Comparison of ENCODE assay signal across 14 cellular contexts in the genomic region with DNA sequence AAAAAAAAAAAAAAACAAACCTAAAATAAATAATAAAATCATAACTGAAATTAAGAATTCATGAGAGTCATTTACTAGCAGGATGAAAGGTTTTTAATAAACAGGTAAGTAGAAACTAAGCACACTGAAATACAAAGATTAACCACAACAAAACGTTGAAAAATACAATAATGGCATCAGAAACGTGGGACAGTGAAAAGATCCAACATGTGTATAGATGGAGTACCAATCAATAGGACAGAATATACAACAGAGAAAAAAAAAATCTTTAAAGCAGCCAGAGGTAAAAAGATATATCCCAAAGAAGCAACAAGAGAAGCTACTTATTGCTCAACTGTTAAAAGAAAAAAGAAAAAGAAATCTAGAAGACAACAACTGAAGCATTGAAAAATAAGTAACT.
DNase-seq lines count a peak whose midpoint lies in the region; ATAC-seq, FAIRE-seq and TF ChIP-seq lines count a peak whose summit lies in the region.
"Had no signal": no experiment of that assay in that cellular context is flagged by ENCODE, and none has a peak within 500 bp of the region (broad histone marks: within the 10 kb centered on the region; RNA-seq: fewer than 3 reads in every experiment).

No MANE protein-coding gene starts in this region.

- H3K27me3 ChIP-seq in CD4-positive, alpha-beta T cell (ENCODE audit: control insufficient read depth, insufficient read depth, low read length), result no peaks in the 10 kb centered on the region
- H3K27me3 ChIP-seq in CD8-positive, alpha-beta T cell (ENCODE audit: insufficient read depth, low read length), result no peaks in the 10 kb centered on the region
- no peaks in the 10 kb centered on the region for H3K27me3 ChIP-seq in upper lobe of left lung

- H3K36me3 Mint-ChIP-seq in CD4-positive, alpha-beta T cell (ENCODE audit: low read depth), result peaks cover 82% of the 10 kb centered on the region
- peaks cover 52% of the 10 kb centered on the region for H3K36me3 Mint-ChIP-seq in CD8-positive, alpha-beta T cell
- H3K36me3 Mint-ChIP-seq in T-helper 17 cell (ENCODE audit: low read depth) (peaks cover 8% of the 10 kb centered on the region), type B pancreatic cell (peaks cover 21% of the 10 kb centered on the region)

- no peak overlapping the region for H3K9ac ChIP-seq in kidney (ENCODE audit: low read length in 2 of 2)

- no peak for TF ChIP-seq CTCF in CD4-positive, alpha-beta T cell (IDR thresholded peaks at IDR 0.05)
- no peak for TF ChIP-seq CTCF in CD8-positive, alpha-beta T cell (IDR thresholded peaks at IDR 0.05)
- TF ChIP-seq CTCF in kidney (IDR thresholded peaks at IDR 0.05; ENCODE audit: borderline replicate concordance, extremely low read depth, insufficient read depth) (no peak), upper lobe of left lung (IDR thresholded peaks at IDR 0.05) (no peak), type B pancreatic cell (conservative IDR thresholded peaks at IDR 0.05) (no peak)

- DNase-seq in CD4-positive, alpha-beta T cell, result no peak
- no peak for DNase-seq in CD8-positive, alpha-beta T cell
- DNase-seq in T-helper 17 cell (no peak), kidney (no peak), upper lobe of left lung (no peak), type B pancreatic cell (ENCODE audit: extremely low spot score, unreplicated experiment) (no peak), NCI-H1930 (lab: John Stamatoyannopoulos, UW) (no peak)
- DNase-seq: Calu3, DMS 273 treated with DMSO at 0.1 percent for 48 hours, HCEC 1CT had no signal

- intact Hi-C loops in CD4-positive, alpha-beta T cell (cut with DNase I, micrococcal nuclease), result loop anchor here in 1 of 2 experiments (5.0 kb wide), 1 partner anchor 218 kb away; a partner anchor contains a TSS
- intact Hi-C loops in CD8-positive, alpha-beta T cell (cut with DNase I, micrococcal nuclease), result loop anchor here (10.0 kb wide), 2 partner anchors 216 to 286 kb away; a partner anchor contains a TSS
- intact Hi-C loops in kidney (cut with DNase I), result no loop called here

- no peaks in the 10 kb centered on the region for H3K9me3 Mint-ChIP-seq in CD4-positive, alpha-beta T cell
- peaks cover 2% of the 10 kb centered on the region for H3K9me3 Mint-ChIP-seq in CD8-positive, alpha-beta T cell
- H3K9me3 Mint-ChIP-seq in type B pancreatic cell, result no peaks in the 10 kb centered on the region

- peak; percentile 19 for FAIRE-seq in kidney (lab: Jason Lieb, UNC)
- FAIRE-seq: A549, GM18507 had no signal

- WGBS in upper lobe of left lung, 2 donors, result 95 to 97% methylated on average over 2 of the region's 2 CpGs

- H3K9me3 ChIP-seq in CD4-positive, alpha-beta T cell (ENCODE audit: control insufficient read depth, low read length), result no peaks in the 10 kb centered on the region
- no peaks in the 10 kb centered on the region for H3K9me3 ChIP-seq in CD8-positive, alpha-beta T cell (ENCODE audit: low read length)
- H3K9me3 ChIP-seq in T-helper 17 cell (ENCODE audit: control insufficient read depth, low read length, poor library complexity, severe bottlenecking), result no peaks in the 10 kb centered on the region
- H3K9me3 ChIP-seq in kidney (ENCODE audit: control insufficient read depth in 1 of 2, low read length in 2 of 2), result no peaks in the 10 kb centered on the region
- no peaks in the 10 kb centered on the region for H3K9me3 ChIP-seq in upper lobe of left lung

- TF ChIP-seq POLR2A in upper lobe of left lung (IDR thresholded peaks at IDR 0.05), result no peak

- peak overlapping the region; percentile 23 for H3K27ac Mint-ChIP-seq in CD4-positive, alpha-beta T cell
- peak overlapping the region; percentile 23 for H3K27ac Mint-ChIP-seq in CD8-positive, alpha-beta T cell
- H3K27ac Mint-ChIP-seq in T-helper 17 cell, result peak overlapping the region; percentile 48
- H3K27ac Mint-ChIP-seq in type B pancreatic cell, result no peak overlapping the region
- H3K27ac Mint-ChIP-seq: CD14-positive monocyte had no signal

- H3K36me3 ChIP-seq in CD8-positive, alpha-beta T cell (ENCODE audit: insufficient read depth, low read length), result no peaks in the 10 kb centered on the region
- H3K36me3 ChIP-seq in kidney (ENCODE audit: control insufficient read depth in 1 of 2, insufficient read depth in 2 of 2, low read length in 2 of 2), result no peaks in the 10 kb centered on the region
- H3K36me3 ChIP-seq in upper lobe of left lung, result peaks cover 0 to 3% (median 0%) of the 10 kb centered on the region in 4 donors

- TF ChIP-seq EP300 in upper lobe of left lung (IDR thresholded peaks at IDR 0.05), result no peak

- no peak overlapping the region for H3K4me3 Mint-ChIP-seq in CD4-positive, alpha-beta T cell
- H3K4me3 Mint-ChIP-seq in CD8-positive, alpha-beta T cell, result no peak overlapping the region
- H3K4me3 Mint-ChIP-seq in T-helper 17 cell, result peak overlapping the region; percentile 22
- H3K4me3 Mint-ChIP-seq in type B pancreatic cell, result no peak overlapping the region
- H3K4me3 Mint-ChIP-seq: CD14-positive monocyte had no signal

- CTCF ChIA-PET in CD4-positive, alpha-beta T cell (lab: Charles Lee), result interaction anchor here (0.7 to 1.0 kb wide), 2 partner anchors 17 to 81 kb away, joined by 3 to 4 read pairs; no protein-coding TSS in a partner anchor
- CTCF ChIA-PET in CD8-positive, alpha-beta T cell (lab: Charles Lee), result no interaction called here

- H3K4me3 ChIP-seq in CD8-positive, alpha-beta T cell (ENCODE audit: low read depth, low read length), result no peak overlapping the region
- H3K4me3 ChIP-seq in kidney (ENCODE audit: low read length in 2 of 2), result no peak overlapping the region
- no peak overlapping the region for H3K4me3 ChIP-seq in upper lobe of left lung
- H3K4me3 ChIP-seq: A549 had no signal

- H3K4me1 Mint-ChIP-seq in CD4-positive, alpha-beta T cell (ENCODE audit: low read depth), result peaks cover 68% of the 10 kb centered on the region
- peaks cover 54% of the 10 kb centered on the region for H3K4me1 Mint-ChIP-seq in CD8-positive, alpha-beta T cell (ENCODE audit: low read depth)
- H3K4me1 Mint-ChIP-seq in T-helper 17 cell (peaks cover 25% of the 10 kb centered on the region), type B pancreatic cell (ENCODE audit: unreplicated experiment) (peaks cover 5% of the 10 kb centered on the region)
- H3K4me1 Mint-ChIP-seq: CD14-positive monocyte had no signal

- no peak overlapping the region for H3K27ac ChIP-seq in CD4-positive, alpha-beta T cell (ENCODE audit: low read depth, low read length)
- no peak overlapping the region for H3K27ac ChIP-seq in CD8-positive, alpha-beta T cell (ENCODE audit: low read depth, low read length)
- H3K27ac ChIP-seq in kidney (ENCODE audit: low read depth in 2 of 2, low read length in 2 of 2) (no peak overlapping the region), upper lobe of left lung (no peak overlapping the region)
- H3K27ac ChIP-seq: A549 had no signal

- no peaks in the 10 kb centered on the region for H3K27me3 Mint-ChIP-seq in CD4-positive, alpha-beta T cell
- H3K27me3 Mint-ChIP-seq in CD8-positive, alpha-beta T cell (ENCODE audit: low read depth), result no peaks in the 10 kb centered on the region
- H3K27me3 Mint-ChIP-seq in T-helper 17 cell (no peaks in the 10 kb centered on the region), type B pancreatic cell (no peaks in the 10 kb centered on the region)

- POLR2A ChIA-PET in CD4-positive, alpha-beta T cell (lab: Charles Lee), result no interaction called here
- POLR2A ChIA-PET in CD8-positive, alpha-beta T cell (lab: Charles Lee), result interaction anchor here (0.6 to 1.0 kb wide), 2 partner anchors 15 to 88 kb away, joined by 3 read pairs; no protein-coding TSS in a partner anchor

- peaks cover 8% of the 10 kb centered on the region for H3K4me1 ChIP-seq in CD8-positive, alpha-beta T cell (ENCODE audit: insufficient read depth, low read length)
- H3K4me1 ChIP-seq in kidney (ENCODE audit: control insufficient read depth in 1 of 2, insufficient read depth in 1 of 2, low read depth in 1 of 2, low read length in 2 of 2), result peaks cover 0 to 3% of the 10 kb centered on the region in 2 donors
- H3K4me1 ChIP-seq in upper lobe of left lung, result peaks cover 0 to 9% (median 2%) of the 10 kb centered on the region in 4 donors
- H3K4me1 ChIP-seq: A549 had no signal

- ATAC-seq in CD4-positive, alpha-beta T cell (ENCODE audit: poor library complexity), result no peak
- no peak for ATAC-seq in CD8-positive, alpha-beta T cell
- no peak for ATAC-seq in T-helper 17 cell
- no peak for ATAC-seq in upper lobe of left lung (ENCODE audit: low FRiP score in 2 of 2)
- no peak for ATAC-seq in HG03097 (IDR thresholded peaks at IDR 0.05; ENCODE audit: low FRiP score, unreplicated experiment)
- ATAC-seq: A549 had no signal
